Comparison of ENCODE assay signal across 1 cellular context in the genomic region with DNA sequence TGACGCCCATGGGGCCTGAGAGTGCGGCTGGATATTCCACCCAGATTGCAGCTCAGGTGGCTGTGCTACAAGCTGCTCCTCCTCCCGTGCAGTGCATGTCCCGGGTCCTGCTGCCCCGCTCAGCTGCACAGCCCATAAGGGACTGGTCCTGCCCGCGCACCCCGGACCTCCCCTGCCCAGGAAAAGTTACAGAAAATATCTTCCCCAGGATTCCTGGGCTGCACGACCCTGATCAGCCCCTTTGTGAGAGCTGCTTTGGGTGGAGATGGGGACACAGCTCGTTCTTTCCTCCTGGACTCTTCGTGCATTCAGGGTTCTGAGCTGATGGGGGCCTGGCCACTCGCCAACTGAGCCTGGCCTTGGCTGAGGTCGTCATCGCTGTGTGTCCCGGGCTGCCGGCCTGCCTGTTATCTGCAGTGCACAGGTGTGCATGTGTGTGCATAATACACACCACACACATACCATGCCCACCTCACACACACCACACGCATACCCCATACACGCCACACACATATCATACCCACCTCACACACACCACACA.
A peak's percentile ranks its signal among the peaks of the same experiment; 100 is the strongest.
TF ChIP-seq lines count a peak whose summit lies in the region.

No MANE protein-coding gene starts in this region.

TF ChIP-seq in K562, 482 proteins besides CTCF, POLR2A, EP300 and RAD21 (continued from another document):
- TF ChIP-seq ELF4 (CRISPR knock-in tag; IDR thresholded peaks at IDR 0.05) (no peak), CBFA2T3 (IDR thresholded peaks at IDR 0.05) (peak; percentile 77), MAFG (tag; conservative IDR thresholded peaks at IDR 0.05) (no peak), TAL1 (IDR thresholded peaks at IDR 0.05) (peak; percentile 65), ZNF311 (CRISPR knock-in tag; IDR thresholded peaks at IDR 0.05) (no peak), CREM (IDR thresholded peaks at IDR 0.05; ENCODE audit: low read depth) (peak; percentile 86), RBBP5 (IDR thresholded peaks at IDR 0.05; ENCODE audit: borderline replicate concordance, insufficient read depth, low read length, poor library complexity, severe bottlenecking) (peak; percentile 45), SMAD4 (CRISPR knock-in tag; conservative IDR thresholded peaks at IDR 0.05) (0 out of 2 replicates have a peak, but pooled peaks have one; percentile 38), CBFA2T2 (conservative IDR thresholded peaks at IDR 0.05) (peak; percentile 57), NCOR1 (IDR thresholded peaks at IDR 0.05) (peak; percentile 46), ERF (CRISPR knock-in tag; IDR thresholded peaks at IDR 0.05) (no peak), HDGF (IDR thresholded peaks at IDR 0.05) (0 out of 2 replicates have a peak, but pooled peaks have one; percentile 23), SMAD1 (IDR thresholded peaks at IDR 0.05; ENCODE audit: low read depth, low read length, partially characterized antibody) (no peak), TEAD4 (IDR thresholded peaks at IDR 0.05; ENCODE audit: low read length) (peak; percentile 53), TEAD4 (CRISPR knock-in tag; IDR thresholded peaks at IDR 0.05; ENCODE audit: borderline replicate concordance) (no peak), SMARCE1 (IDR thresholded peaks at IDR 0.05) (peak; percentile 63), CREB1 (IDR thresholded peaks at IDR 0.05) (peak; percentile 67; the same call in 1 of the 2 replicates), CREB1 (CRISPR knock-in tag; IDR thresholded peaks at IDR 0.05) (no peak), PHF20 (IDR thresholded peaks at IDR 0.05; ENCODE audit: partially characterized antibody) (peak; percentile 69)
